ENCODE assay signal across 12 cellular contexts in genomic region chr2:5914831-5915611, GRCh38.
DNase-seq lines count a peak whose midpoint lies in the region; ATAC-seq and TF ChIP-seq lines count a peak whose summit lies in the region.
"Had no signal": no experiment of that assay in that cellular context is flagged by ENCODE, and none has a peak within 500 bp of the region (broad histone marks: within the 10 kb centered on the region; RNA-seq: fewer than 3 reads in every experiment).

No MANE protein-coding gene starts in this region.

- no peaks in the 10 kb centered on the region for H3K36me3 ChIP-seq in heart right ventricle

- H3K4me3 ChIP-seq in heart right ventricle: no peak overlapping the region

- DNase-seq in HK-2 (ENCODE audit: unreplicated experiment) (peak; percentile 41), SK-N-DZ (ENCODE audit: low spot score) (peak; percentile 89), heart right ventricle (peak; percentile 31 to 62), retina (peak; percentile 63), RWPE1 (ENCODE audit: low spot score) (no peak), T-helper 2 cell (no peak)
- no peak for DNase-seq in stimulated activated naive CD4-positive, alpha-beta T cell (lab: John Stamatoyannopoulos, UW)
- DNase-seq: activated CD4-positive, alpha-beta T cell treated with anti-CD3 and anti-CD28 coated beads for 36 hours; activated naive CD8-positive, alpha-beta T cell treated with anti-CD3 and anti-CD28 coated beads, Interleukin-2, amount 50 U/mL, for 24 hours; DND-41 had no signal

- CTCF ChIA-PET in RWPE1 (lab: Yijun Ruan, JAX): no interaction called here

- H3K27me3 ChIP-seq in heart right ventricle: no peaks in the 10 kb centered on the region

- ATAC-seq in heart right ventricle: peak; percentile 82 to 96 (median 92)
- no peak for ATAC-seq in GM19397 (IDR thresholded peaks at IDR 0.05; ENCODE audit: unreplicated experiment)
- ATAC-seq: activated CD4-positive, alpha-beta T cell treated with anti-CD3 and anti-CD28 coated beads for 36 hours; activated naive CD8-positive, alpha-beta T cell treated with anti-CD3 and anti-CD28 coated beads, Interleukin-2, amount 50 U/mL, for 24 hours had no signal

- intact Hi-C loops in heart right ventricle (cut with DNase I): loop anchor here in 6 of 10 donors (5.0 to 10.0 kb wide), 4 partner anchors 218 to 520 kb away; partner anchors contain the start of gene SOX11 (in 5 of the 6)

- H3K27ac ChIP-seq in heart right ventricle (peak overlapping the region; percentile 59 to 87 (median 81)), RWPE1 (no peak overlapping the region)
- H3K27ac ChIP-seq: KMS-11 had no signal

- peaks cover 0 to 23% (median 7%) of the 10 kb centered on the region in 9 donors for H3K4me1 ChIP-seq in heart right ventricle

- WGBS in heart right ventricle, 2 donors: 20 to 33% methylated on average over 7 of the region's 7 CpGs

- POLR2A ChIA-PET in RWPE1 (lab: Yijun Ruan, JAX; ENCODE audit: low non-redundant PET): no interaction called here

- TF ChIP-seq CTCF in heart right ventricle (IDR thresholded peaks at IDR 0.05) (peak in 7 of 9 donors; percentile 16 to 52 (median 35)), RWPE1 (conservative IDR thresholded peaks at IDR 0.05; ENCODE audit: low read depth) (no peak)

- H3K9me3 ChIP-seq in heart right ventricle: peaks cover 0 to 19% (median 0%) of the 10 kb centered on the region in 11 donors

Comparison
In these comparisons a context has a peak if more than half of its experiments do, and no peak if none do; other contexts are left out.
1. DNase-seq: peak in HK-2 (single experiment), SK-N-DZ (single experiment), heart right ventricle (2 of 2) and retina (single experiment); none in stimulated activated naive CD4-positive, alpha-beta T cell (0 of 6), RWPE1 (single experiment) and T-helper 2 cell (0 of 5).